In the genomic region with DNA sequence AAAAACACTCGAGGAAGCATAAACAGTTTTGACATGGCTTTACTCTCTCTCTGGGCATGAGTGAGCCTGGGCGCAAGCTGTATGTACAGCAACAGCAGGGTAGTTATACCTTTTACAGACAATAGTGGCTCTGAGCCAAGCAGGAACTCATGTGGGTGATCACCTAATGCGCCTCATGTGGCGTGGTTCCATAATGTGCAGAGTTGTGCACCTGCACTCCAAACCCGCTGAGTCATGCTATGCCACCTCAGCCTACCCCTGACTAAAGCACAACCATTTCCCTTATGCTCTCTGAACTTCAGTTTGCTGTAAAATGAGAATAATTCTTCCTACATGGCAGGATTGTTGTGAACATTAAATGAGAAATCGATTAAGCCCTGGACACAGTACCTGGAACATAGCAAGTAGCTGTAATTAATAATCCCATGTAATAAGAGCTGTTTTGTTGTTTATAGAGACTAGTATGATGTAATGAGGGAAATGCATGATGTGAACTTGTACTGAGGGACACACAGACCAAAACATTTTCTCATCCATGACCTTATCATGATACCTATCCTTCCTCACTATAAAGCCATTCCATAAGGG, we compare ENCODE assay signal across 1 cellular context.
TF ChIP-seq lines count a peak whose summit lies in the region.

No MANE protein-coding gene starts in this region.

TF ChIP-seq in HepG2, 621 proteins besides CTCF, POLR2A, EP300 and RAD21 (continued from another document):
- TF ChIP-seq DNMT1 (CRISPR knock-in tag; IDR thresholded peaks at IDR 0.05): no peak
- TF ChIP-seq FOXJ3 (CRISPR knock-in tag; IDR thresholded peaks at IDR 0.05; ENCODE audit: borderline replicate concordance): no peak
- no peak for TF ChIP-seq ZNF282 (IDR thresholded peaks at IDR 0.05; ENCODE audit: partially characterized antibody)
- TF ChIP-seq MAFK (conservative IDR thresholded peaks at IDR 0.05 in 1 of 2, IDR thresholded peaks at IDR 0.05 in 1 of 2; ENCODE audit: low read length in 2 of 2): peak; percentile 36 to 40; a peak in 3 of 4 replicates
- peak; percentile 80 for TF ChIP-seq NFE2L2 (IDR thresholded peaks at IDR 0.05; ENCODE audit: low read length)
- TF ChIP-seq, protein P1, sequence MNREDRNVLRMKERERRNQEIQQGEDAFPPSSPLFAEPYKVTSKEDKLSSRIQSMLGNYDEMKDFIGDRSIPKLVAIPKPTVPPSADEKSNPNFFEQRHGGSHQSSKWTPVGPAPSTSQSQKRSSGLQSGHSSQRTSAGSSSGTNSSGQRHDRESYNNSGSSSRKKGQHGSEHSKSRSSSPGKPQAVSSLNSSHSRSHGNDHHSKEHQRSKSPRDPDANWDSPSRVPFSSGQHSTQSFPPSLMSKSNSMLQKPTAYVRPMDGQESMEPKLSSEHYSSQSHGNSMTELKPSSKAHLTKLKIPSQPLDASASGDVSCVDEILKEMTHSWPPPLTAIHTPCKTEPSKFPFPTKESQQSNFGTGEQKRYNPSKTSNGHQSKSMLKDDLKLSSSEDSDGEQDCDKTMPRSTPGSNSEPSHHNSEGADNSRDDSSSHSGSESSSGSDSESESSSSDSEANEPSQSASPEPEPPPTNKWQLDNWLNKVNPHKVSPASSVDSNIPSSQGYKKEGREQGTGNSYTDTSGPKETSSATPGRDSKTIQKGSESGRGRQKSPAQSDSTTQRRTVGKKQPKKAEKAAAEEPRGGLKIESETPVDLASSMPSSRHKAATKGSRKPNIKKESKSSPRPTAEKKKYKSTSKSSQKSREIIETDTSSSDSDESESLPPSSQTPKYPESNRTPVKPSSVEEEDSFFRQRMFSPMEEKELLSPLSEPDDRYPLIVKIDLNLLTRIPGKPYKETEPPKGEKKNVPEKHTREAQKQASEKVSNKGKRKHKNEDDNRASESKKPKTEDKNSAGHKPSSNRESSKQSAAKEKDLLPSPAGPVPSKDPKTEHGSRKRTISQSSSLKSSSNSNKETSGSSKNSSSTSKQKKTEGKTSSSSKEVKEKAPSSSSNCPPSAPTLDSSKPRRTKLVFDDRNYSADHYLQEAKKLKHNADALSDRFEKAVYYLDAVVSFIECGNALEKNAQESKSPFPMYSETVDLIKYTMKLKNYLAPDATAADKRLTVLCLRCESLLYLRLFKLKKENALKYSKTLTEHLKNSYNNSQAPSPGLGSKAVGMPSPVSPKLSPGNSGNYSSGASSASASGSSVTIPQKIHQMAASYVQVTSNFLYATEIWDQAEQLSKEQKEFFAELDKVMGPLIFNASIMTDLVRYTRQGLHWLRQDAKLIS (CRISPR knock-in tag; IDR thresholded peaks at IDR 0.05): no peak
- TF ChIP-seq, protein P2, sequence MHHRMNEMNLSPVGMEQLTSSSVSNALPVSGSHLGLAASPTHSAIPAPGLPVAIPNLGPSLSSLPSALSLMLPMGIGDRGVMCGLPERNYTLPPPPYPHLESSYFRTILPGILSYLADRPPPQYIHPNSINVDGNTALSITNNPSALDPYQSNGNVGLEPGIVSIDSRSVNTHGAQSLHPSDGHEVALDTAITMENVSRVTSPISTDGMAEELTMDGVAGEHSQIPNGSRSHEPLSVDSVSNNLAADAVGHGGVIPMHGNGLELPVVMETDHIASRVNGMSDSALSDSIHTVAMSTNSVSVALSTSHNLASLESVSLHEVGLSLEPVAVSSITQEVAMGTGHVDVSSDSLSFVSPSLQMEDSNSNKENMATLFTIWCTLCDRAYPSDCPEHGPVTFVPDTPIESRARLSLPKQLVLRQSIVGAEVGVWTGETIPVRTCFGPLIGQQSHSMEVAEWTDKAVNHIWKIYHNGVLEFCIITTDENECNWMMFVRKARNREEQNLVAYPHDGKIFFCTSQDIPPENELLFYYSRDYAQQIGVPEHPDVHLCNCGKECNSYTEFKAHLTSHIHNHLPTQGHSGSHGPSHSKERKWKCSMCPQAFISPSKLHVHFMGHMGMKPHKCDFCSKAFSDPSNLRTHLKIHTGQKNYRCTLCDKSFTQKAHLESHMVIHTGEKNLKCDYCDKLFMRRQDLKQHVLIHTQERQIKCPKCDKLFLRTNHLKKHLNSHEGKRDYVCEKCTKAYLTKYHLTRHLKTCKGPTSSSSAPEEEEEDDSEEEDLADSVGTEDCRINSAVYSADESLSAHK (CRISPR knock-in tag; IDR thresholded peaks at IDR 0.05; ENCODE audit: borderline replicate concordance): no peak
- TF ChIP-seq ZFX (CRISPR knock-in tag; IDR thresholded peaks at IDR 0.05; ENCODE audit: low read depth): no peak
